8 cellular contexts compared by ENCODE assay signal in genomic region chr19:19321143-19321577, GRCh38. TPM values are rescaled to one million over a fixed set of nuclear protein-coding genes. Genes with fewer than 3 reads are reported as not detected.
DNase-seq lines count a peak whose midpoint lies in the region; ATAC-seq and TF ChIP-seq lines count a peak whose summit lies in the region.

No MANE protein-coding gene starts in this region.

- H3K27me3 Mint-ChIP-seq in activated CD8-positive, alpha-beta T cell treated with anti-CD3 and anti-CD28 coated beads, Interleukin-2, amount 10 ng/mL, durations not matched to agents 7 days and 5 days (ENCODE audit: low read depth): no peaks in the 10 kb centered on the region

- peaks cover 42% of the 10 kb centered on the region for H3K36me3 Mint-ChIP-seq in activated CD8-positive, alpha-beta T cell treated with anti-CD3 and anti-CD28 coated beads, Interleukin-2, amount 10 ng/mL, durations not matched to agents 7 days and 5 days (ENCODE audit: low read depth)

- H3K4me3 ChIP-seq in GM12875 (ENCODE audit: low read depth, low read length): peak overlapping the region; percentile 78

- in situ Hi-C loops in KBM-7 (cut with MboI; ENCODE audit: low pct_unique_long_range_greater_than_20kb, low sequenced_read_pairs): no loop called here

- intact Hi-C loops in left cardiac atrium (cut with DNase I): loop anchor here in 1 of 2 donors (10.0 kb wide), 1 partner anchor 126 kb away; the partner anchor contains the start of genes BORCS8 and RFXANK

- no peak for TF ChIP-seq CTCF in GM12875 (IDR thresholded peaks at IDR 0.05; ENCODE audit: borderline replicate concordance, insufficient read depth, low read depth, low read length)

- peaks cover 35% of the 10 kb centered on the region for H3K4me1 Mint-ChIP-seq in activated CD8-positive, alpha-beta T cell treated with anti-CD3 and anti-CD28 coated beads, Interleukin-2, amount 10 ng/mL, durations not matched to agents 7 days and 5 days (ENCODE audit: low read depth)

- POLR2A ChIA-PET in activated CD8-positive, alpha-beta T cell treated with anti-CD3 and anti-CD28 coated beads, Interleukin-2, amount 10 ng/mL, durations not matched to agents 7 days and 5 days (lab: Charles Lee): interaction anchor here (0.7 to 1.7 kb wide), 4 partner anchors 12 to 257 kb away, joined by 3 to 5 read pairs (median 4); partner anchors contain the start of genes NDUFA13, SLC25A42 and TSSK6

- H3K4me3 Mint-ChIP-seq in activated CD8-positive, alpha-beta T cell treated with anti-CD3 and anti-CD28 coated beads, Interleukin-2, amount 10 ng/mL, durations not matched to agents 7 days and 5 days: peak overlapping the region; percentile 97

- no peak for ATAC-seq in activated CD8-positive, alpha-beta T cell treated with anti-CD3 and anti-CD28 coated beads, Interleukin-2, amount 10 ng/mL, durations not matched to agents 7 days and 5 days
- peak; percentile 5 for ATAC-seq in left cardiac atrium

- H3K27ac Mint-ChIP-seq in activated CD8-positive, alpha-beta T cell treated with anti-CD3 and anti-CD28 coated beads, Interleukin-2, amount 10 ng/mL, durations not matched to agents 7 days and 5 days: peak overlapping the region; percentile 100

- CTCF ChIA-PET in activated CD8-positive, alpha-beta T cell treated with anti-CD3 and anti-CD28 coated beads, Interleukin-2, amount 10 ng/mL, durations not matched to agents 7 days and 5 days (lab: Charles Lee): interaction anchor here (0.9 to 2.6 kb wide), 3 partner anchors 13 to 169 kb away, joined by 4 to 12 read pairs (median 4); no protein-coding TSS in a partner anchor

- peak; percentile 29 for DNase-seq in KBM-7
- peak; percentile 28 for DNase-seq in activated CD8-positive, alpha-beta T cell treated with anti-CD3 and anti-CD28 coated beads, Interleukin-2, amount 10 ng/mL, durations not matched to agents 7 days and 5 days
- DNase-seq in left cardiac atrium: no peak
- peak; percentile 12 for DNase-seq in renal cortical epithelial cell (ENCODE audit: low read depth)
- no peak for DNase-seq in putamen (ENCODE audit: low spot score)
- no peak for DNase-seq in NCI-H2029 treated with DMSO at 0.1 percent for 48 hours (lab: John Stamatoyannopoulos, UW)
- no peak for DNase-seq in HCEC 1CT

- no peaks in the 10 kb centered on the region for H3K9me3 Mint-ChIP-seq in activated CD8-positive, alpha-beta T cell treated with anti-CD3 and anti-CD28 coated beads, Interleukin-2, amount 10 ng/mL, durations not matched to agents 7 days and 5 days (ENCODE audit: insufficient read depth)

RNA-seq across cellular contexts. Expression of gene MAU2, which starts 0.5 kb away (rescaled TPM):
- 10 to 100 TPM; 67.0 to 67.4 TPM for total RNA-seq in activated CD8-positive, alpha-beta T cell treated with anti-CD3 and anti-CD28 coated beads, Interleukin-2, amount 10 ng/mL, durations not matched to agents 7 days and 5 days
- total RNA-seq in left cardiac atrium (10 to 100 TPM; 26.2 to 35.5 TPM), renal cortical epithelial cell (14.1 and 38.6 TPM in 2 replicates)

RNA-seq across cellular contexts. Expression of gene SUGP1, which starts 0.9 kb away (rescaled TPM):
- total RNA-seq in activated CD8-positive, alpha-beta T cell treated with anti-CD3 and anti-CD28 coated beads, Interleukin-2, amount 10 ng/mL, durations not matched to agents 7 days and 5 days: 10 to 100 TPM; 58.9 to 60.9 TPM
- total RNA-seq in left cardiac atrium (10 to 100 TPM; 33.5 to 40.5 TPM), renal cortical epithelial cell (12.7 and 21.4 TPM in 2 replicates)

RNA-seq across cellular contexts. Expression of gene TM6SF2, which starts 48.1 kb away (rescaled TPM):
- not detected for total RNA-seq in activated CD8-positive, alpha-beta T cell treated with anti-CD3 and anti-CD28 coated beads, Interleukin-2, amount 10 ng/mL, durations not matched to agents 7 days and 5 days
- total RNA-seq in left cardiac atrium (1 to 10 TPM in 1 of 2 donors, under 1 TPM in 1; 0.59 to 1.4 TPM), renal cortical epithelial cell (0.20 TPM in 1 of 2 replicates, not detected in the other)

Comparison
In these comparisons a context has a peak if more than half of its experiments do, and no peak if none do; other contexts are left out.
1. DNase-seq: peak in KBM-7 (single experiment), activated CD8-positive, alpha-beta T cell treated with anti-CD3 and anti-CD28 coated beads, Interleukin-2, amount 10 ng/mL, durations not matched to agents 7 days and 5 days (single experiment) and renal cortical epithelial cell (single experiment); none in left cardiac atrium (single experiment), putamen (single experiment), NCI-H2029 treated with DMSO at 0.1 percent for 48 hours (single experiment) and HCEC 1CT (single experiment).